ENCODE assay signal across 19 cellular contexts in genomic region chr5:150248493-150248892, GRCh38. TPM values are rescaled to one million over a fixed set of nuclear protein-coding genes. Genes with fewer than 3 reads are reported as not detected.
"Had no signal": no experiment of that assay in that cellular context is flagged by ENCODE, and none has a peak within 500 bp of the region (broad histone marks: within the 10 kb centered on the region; RNA-seq: fewer than 3 reads in every experiment).

No MANE protein-coding gene starts in this region.

RNA-seq across cellular contexts. Expression of gene CAMK2A, which starts 41.1 kb away (rescaled TPM):
- total RNA-seq: activated naive CD4-positive, alpha-beta T cell treated with anti-CD3 and anti-CD28 coated beads for 36 hours; activated naive CD4-positive, alpha-beta T cell treated with anti-CD3 and anti-CD28 coated beads, Interleukin-2, amount 50 U/mL, for 72 hours; activated naive CD8-positive, alpha-beta T cell treated with anti-CD3 and anti-CD28 coated beads for 36 hours; activated naive CD8-positive, alpha-beta T cell treated with anti-CD3 and anti-CD28 coated beads, Interleukin-2, amount 10 ng/mL, durations not matched to agents 7 days and 5 days; activated T-cell treated with anti-CD3 and anti-CD28 coated beads, Interleukin-2, amount 50 U/mL, for 4 hours; activated T-cell treated with anti-CD3 and anti-CD28 coated beads, Interleukin-2, amount 50 U/mL, for 72 hours; activated T-helper 1 cell treated with anti-CD3 and anti-CD28 coated beads, Interleukin-12 subunit alpha, Interleukin-12 subunit beta, Interleukin-2, Interleukin-4 antibody, amounts not matched to agents 30 ng/mL and 10 ng/mL and 1 ng/mL, durations not matched to agents 14 hours and 24 hours and 36 hours; activated T-helper 17 cell treated with anti-CD3 and anti-CD28 coated beads, Interleukin-2, amount 50 U/mL, for 72 hours; activated T-helper 2 cell treated with anti-CD3 and anti-CD28 coated beads, Interferon-gamma antibody, Interleukin-2, Interleukin-4, amounts not matched to agents 10 μg/mL and 5 μg/mL and 100 μg/mL, durations not matched to agents 14 hours and 24 hours and 36 hours; ascending aorta; chondrocyte had no signal

RNA-seq across cellular contexts. Expression of gene ARSI, which starts 54.2 kb away (rescaled TPM):
- total RNA-seq: activated naive CD4-positive, alpha-beta T cell treated with anti-CD3 and anti-CD28 coated beads for 36 hours; activated naive CD4-positive, alpha-beta T cell treated with anti-CD3 and anti-CD28 coated beads, Interleukin-2, amount 50 U/mL, for 72 hours; activated naive CD8-positive, alpha-beta T cell treated with anti-CD3 and anti-CD28 coated beads for 36 hours; activated naive CD8-positive, alpha-beta T cell treated with anti-CD3 and anti-CD28 coated beads, Interleukin-2, amount 10 ng/mL, durations not matched to agents 7 days and 5 days; activated T-cell treated with anti-CD3 and anti-CD28 coated beads, Interleukin-2, amount 50 U/mL, for 4 hours; activated T-cell treated with anti-CD3 and anti-CD28 coated beads, Interleukin-2, amount 50 U/mL, for 72 hours; activated T-helper 1 cell treated with anti-CD3 and anti-CD28 coated beads, Interleukin-12 subunit alpha, Interleukin-12 subunit beta, Interleukin-2, Interleukin-4 antibody, amounts not matched to agents 30 ng/mL and 10 ng/mL and 1 ng/mL, durations not matched to agents 14 hours and 24 hours and 36 hours; activated T-helper 17 cell treated with anti-CD3 and anti-CD28 coated beads, Interleukin-2, amount 50 U/mL, for 72 hours; activated T-helper 2 cell treated with anti-CD3 and anti-CD28 coated beads, Interferon-gamma antibody, Interleukin-2, Interleukin-4, amounts not matched to agents 10 μg/mL and 5 μg/mL and 100 μg/mL, durations not matched to agents 14 hours and 24 hours and 36 hours; ascending aorta had no signal
- polyA plus RNA-seq: aorta had no signal

RNA-seq across cellular contexts. Expression of gene SLC6A7, which starts 58.6 kb away (rescaled TPM):
- total RNA-seq: activated naive CD4-positive, alpha-beta T cell treated with anti-CD3 and anti-CD28 coated beads for 36 hours; activated naive CD4-positive, alpha-beta T cell treated with anti-CD3 and anti-CD28 coated beads, Interleukin-2, amount 50 U/mL, for 72 hours; activated naive CD8-positive, alpha-beta T cell treated with anti-CD3 and anti-CD28 coated beads for 36 hours; activated naive CD8-positive, alpha-beta T cell treated with anti-CD3 and anti-CD28 coated beads, Interleukin-2, amount 10 ng/mL, durations not matched to agents 7 days and 5 days; activated T-cell treated with anti-CD3 and anti-CD28 coated beads, Interleukin-2, amount 50 U/mL, for 4 hours; activated T-cell treated with anti-CD3 and anti-CD28 coated beads, Interleukin-2, amount 50 U/mL, for 72 hours; activated T-helper 1 cell treated with anti-CD3 and anti-CD28 coated beads, Interleukin-12 subunit alpha, Interleukin-12 subunit beta, Interleukin-2, Interleukin-4 antibody, amounts not matched to agents 30 ng/mL and 10 ng/mL and 1 ng/mL, durations not matched to agents 14 hours and 24 hours and 36 hours; activated T-helper 17 cell treated with anti-CD3 and anti-CD28 coated beads, Interleukin-2, amount 50 U/mL, for 72 hours; activated T-helper 2 cell treated with anti-CD3 and anti-CD28 coated beads, Interferon-gamma antibody, Interleukin-2, Interleukin-4, amounts not matched to agents 10 μg/mL and 5 μg/mL and 100 μg/mL, durations not matched to agents 14 hours and 24 hours and 36 hours; adrenal gland; aorta; ascending aorta; astrocyte; body of pancreas; bronchial epithelial cell; cardiac muscle cell; cardiac septum; chondrocyte had no signal
- polyA plus RNA-seq: adipose tissue, adrenal gland, cardiac muscle cell had no signal
